ENCODE assay signal across 16 cellular contexts in the genomic region with DNA sequence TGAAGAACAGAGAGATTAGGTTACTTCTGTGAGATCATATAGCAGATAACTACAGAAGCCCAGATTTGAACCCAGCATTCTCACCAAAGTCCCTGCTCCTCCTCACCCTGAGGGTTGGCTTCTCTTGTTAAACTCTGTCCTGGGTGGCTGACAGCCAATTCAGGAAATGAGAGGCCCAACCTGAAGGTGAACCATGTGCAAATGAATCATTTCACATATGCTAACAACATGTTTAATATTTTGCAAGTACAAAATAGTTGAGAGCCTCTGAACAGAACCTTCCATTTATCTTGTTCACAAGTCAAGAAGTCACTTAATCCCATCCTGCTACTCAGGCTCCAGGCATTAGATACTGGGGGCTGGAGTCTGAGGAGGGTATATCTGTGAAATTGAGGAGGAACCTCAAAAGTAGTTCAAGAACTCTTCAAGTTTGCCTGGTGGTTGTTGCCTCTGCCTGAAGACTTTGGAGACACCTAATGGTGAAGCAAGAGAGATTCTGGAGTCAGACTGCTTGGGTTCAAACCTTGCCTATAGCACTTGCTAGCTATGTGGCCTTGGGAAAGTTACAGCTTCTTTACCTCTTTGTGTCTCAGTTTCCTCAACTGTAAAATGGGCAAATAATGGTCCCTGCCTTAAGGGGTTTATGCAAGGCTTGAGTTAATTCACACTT.
DNase-seq lines count a peak whose midpoint lies in the region; ATAC-seq and TF ChIP-seq lines count a peak whose summit lies in the region.
"Had no signal": no experiment of that assay in that cellular context is flagged by ENCODE, and none has a peak within 500 bp of the region (broad histone marks: within the 10 kb centered on the region; RNA-seq: fewer than 3 reads in every experiment).

No MANE protein-coding gene starts in this region.

- H3K27ac Mint-ChIP-seq in H9 = no peak overlapping the region
- H3K27ac Mint-ChIP-seq: immature natural killer cell; naive thymus-derived CD8-positive, alpha-beta T cell had no signal

- no peaks in the 10 kb centered on the region; the same call in 1 of the 2 replicates for H3K27me3 Mint-ChIP-seq in H9 (ENCODE audit: low read depth)

- H3K4me3 Mint-ChIP-seq in H9 = no peak overlapping the region
- H3K4me3 Mint-ChIP-seq: immature natural killer cell; naive thymus-derived CD8-positive, alpha-beta T cell had no signal

- no peaks in the 10 kb centered on the region for H3K36me3 ChIP-seq in fibroblast of lung (ENCODE audit: control insufficient read depth, insufficient read depth, low read length)
- H3K36me3 ChIP-seq: BLaER1, tibial nerve had no signal

- no peaks in the 10 kb centered on the region for H3K79me1 ChIP-seq in H9 (ENCODE audit: insufficient read depth, low read depth, low read length, poor library complexity, severe bottlenecking)

- H3K18ac ChIP-seq in H9 (ENCODE audit: insufficient read length, low read depth, low read length) = no peak overlapping the region

- no peak overlapping the region for H2BK5ac ChIP-seq in H9 (ENCODE audit: insufficient read length, low read length)

- no peak overlapping the region for H3K4ac ChIP-seq in H9 (ENCODE audit: low read depth, low read length)

- no peaks in the 10 kb centered on the region for H3K36me3 Mint-ChIP-seq in H9 (ENCODE audit: insufficient read depth in 1 of 3, low read depth in 3 of 3)
- H3K36me3 Mint-ChIP-seq: immature natural killer cell; naive thymus-derived CD8-positive, alpha-beta T cell had no signal

- CTCF ChIA-PET in AG04450 (lab: Charles Lee) (no interaction called here), RWPE1 (lab: Yijun Ruan, JAX) (no interaction called here)

- no peak overlapping the region for H4K91ac ChIP-seq in H9 (ENCODE audit: insufficient read length, low read depth, low read length)

- H3K23ac ChIP-seq in H9 (ENCODE audit: insufficient read length, low read depth, low read length) = no peak overlapping the region

- H3K27me3 ChIP-seq in AG04450 (ENCODE audit: control insufficient read depth, insufficient read depth, low read length) = no peaks in the 10 kb centered on the region
- H3K27me3 ChIP-seq in H9 (ENCODE audit: insufficient read depth, low read length) = no peaks in the 10 kb centered on the region
- no peaks in the 10 kb centered on the region for H3K27me3 ChIP-seq in fibroblast of lung (ENCODE audit: control insufficient read depth, insufficient read depth, low read length)
- H3K27me3 ChIP-seq: BLaER1, tibial nerve had no signal

- H2BK20ac ChIP-seq in H9 (ENCODE audit: low read depth, low read length, poor library complexity, severe bottlenecking) = no peak overlapping the region

- H3K9me3 Mint-ChIP-seq in H9 = no peaks in the 10 kb centered on the region

- peaks cover 5% of the 10 kb centered on the region in 2 experiments for H3K4me1 Mint-ChIP-seq in H9
- H3K4me1 Mint-ChIP-seq: immature natural killer cell; naive thymus-derived CD8-positive, alpha-beta T cell had no signal

- TF ChIP-seq CTCF in AG04450 (IDR thresholded peaks at IDR 0.05; ENCODE audit: low read depth, low read length) (0 out of 2 replicates have a peak, but pooled peaks have one; percentile 11), H9 (conservative IDR thresholded peaks at IDR 0.05) (peak; percentile 37; the same call in 2 of the 3 replicates), RWPE1 (conservative IDR thresholded peaks at IDR 0.05; ENCODE audit: low read depth) (no peak), fibroblast of lung (conservative IDR thresholded peaks at IDR 0.05 in 1 of 2, IDR thresholded peaks at IDR 0.05 in 1 of 2; ENCODE audit: low read depth in 1 of 2, low read length in 2 of 2) (no peak)

- POLR2A ChIA-PET in AG04450 (lab: Yijun Ruan, JAX) (no interaction called here), RWPE1 (lab: Yijun Ruan, JAX; ENCODE audit: low non-redundant PET) (no interaction called here)

- H3K9me3 ChIP-seq in AG04450 (ENCODE audit: control insufficient read depth, insufficient read depth, low read length) = peaks cover 3% of the 10 kb centered on the region; the same call in 1 of the 2 replicates
- no peaks in the 10 kb centered on the region for H3K9me3 ChIP-seq in H9 (ENCODE audit: control insufficient read depth, low read depth, low read length)
- no peaks in the 10 kb centered on the region for H3K9me3 ChIP-seq in fibroblast of lung (ENCODE audit: control insufficient read depth, insufficient read depth, low read depth, low read length)
- H3K9me3 ChIP-seq: BLaER1, tibial nerve had no signal

- H3K23me2 ChIP-seq in H9 (ENCODE audit: insufficient read length, low read depth, low read length, poor library complexity, severe bottlenecking) = no peaks in the 10 kb centered on the region

- no peak for ATAC-seq in GM19455 (IDR thresholded peaks at IDR 0.05; ENCODE audit: unreplicated experiment)
- ATAC-seq: naive thymus-derived CD8-positive, alpha-beta T cell had no signal

- H3K4me3 ChIP-seq in AG04450 (ENCODE audit: low read depth, low read length) = no peak overlapping the region
- no peak overlapping the region for H3K4me3 ChIP-seq in fibroblast of lung (replicated peaks in 1 of 4; ENCODE audit: control extremely low read depth in 1 of 4, insufficient read depth in 1 of 4, low read depth in 3 of 4, low read length in 4 of 4)
- H3K4me3 ChIP-seq: BLaER1, tibial nerve had no signal

- H3K9ac ChIP-seq in H9 (ENCODE audit: extremely low read depth, insufficient read length, low read length) = no peak overlapping the region
- no peak overlapping the region for H3K9ac ChIP-seq in fibroblast of lung (ENCODE audit: insufficient read depth, low read length)
- H3K9ac ChIP-seq: BLaER1 had no signal

- no peak overlapping the region for H2BK120ac ChIP-seq in H9 (ENCODE audit: low read depth, low read length, poor library complexity, severe bottlenecking)

- no peak overlapping the region for H4K5ac ChIP-seq in H9 (ENCODE audit: insufficient read length, low read depth, low read length)

- no peak overlapping the region for H3T11ph ChIP-seq in H9 (ENCODE audit: low read length)

- no peak overlapping the region for H2AK5ac ChIP-seq in H9 (ENCODE audit: insufficient read length, low read length)

- H3K79me2 ChIP-seq in H9 (ENCODE audit: insufficient read depth, low read length) = no peaks in the 10 kb centered on the region
- H3K79me2 ChIP-seq in fibroblast of lung (ENCODE audit: control insufficient read depth, insufficient read depth, low read length) = no peaks in the 10 kb centered on the region

- H2BK15ac ChIP-seq in H9 (ENCODE audit: low read depth, low read length) = no peak overlapping the region

- H3K4me1 ChIP-seq in H9 (ENCODE audit: insufficient read depth, low read length) (peaks cover 2% of the 10 kb centered on the region; the same call in 1 of the 2 replicates), fibroblast of lung (ENCODE audit: control insufficient read depth, extremely low read depth, insufficient read depth, low read length) (peaks cover 6% of the 10 kb centered on the region)
- H3K4me1 ChIP-seq: BLaER1, tibial nerve had no signal

- H3K14ac ChIP-seq in H9 (ENCODE audit: insufficient read depth, low read length) = no peak overlapping the region

- no peak overlapping the region for H3K4me2 ChIP-seq in H9 (ENCODE audit: insufficient read depth, insufficient read length, low read length)
- no peak overlapping the region for H3K4me2 ChIP-seq in fibroblast of lung (ENCODE audit: extremely low read depth, insufficient read depth, low read length)
- H3K4me2 ChIP-seq: BLaER1 had no signal

- H2AFZ ChIP-seq in H9 (ENCODE audit: low read length) (no peak overlapping the region), fibroblast of lung (ENCODE audit: low read length) (no peak overlapping the region)

- no peak overlapping the region for H3K56ac ChIP-seq in H9 (ENCODE audit: insufficient read length, low read depth, low read length)

- no peak overlapping the region for H4K8ac ChIP-seq in H9 (replicated peaks; ENCODE audit: insufficient read length, low read depth, low read length)

- H3K27ac ChIP-seq in AG04450 (ENCODE audit: low read depth, low read length) = no peak overlapping the region
- no peak overlapping the region for H3K27ac ChIP-seq in H9 (ENCODE audit: insufficient read length, low read depth, low read length)
- no peak overlapping the region for H3K27ac ChIP-seq in RWPE1
- no peak overlapping the region for H3K27ac ChIP-seq in fibroblast of lung (ENCODE audit: insufficient read depth, low read length)
- H3K27ac ChIP-seq: BLaER1, tibial nerve had no signal

- DNase-seq in AG04450 (ENCODE audit: low read depth, low spot score) = no peak
- DNase-seq in H9 = no peak
- DNase-seq in RWPE1 (ENCODE audit: low spot score) = peak; percentile 43
- peak; percentile 67 to 85 for DNase-seq in fibroblast of lung (ENCODE audit: low read depth in 2 of 2)
- DNase-seq in pons (ENCODE audit: low spot score) = no peak
- no peak for DNase-seq in activated CD4-positive, CD25-positive, alpha-beta regulatory T cell treated with anti-CD3 and anti-CD28 coated beads, Interleukin-2, amount 50 U/mL, for 72 hours
- DNase-seq in stimulated activated CD4-positive, alpha-beta T cell treated with anti-CD3 and anti-CD28 coated beads, Interleukin-2, amount 100 ng/mL, for 24 hours = no peak
- DNase-seq: GDM1; immature natural killer cell; naive thymus-derived CD8-positive, alpha-beta T cell; OCI-M1; small intestine; T1000 had no signal

- no peak overlapping the region for H2BK12ac ChIP-seq in H9 (ENCODE audit: insufficient read length, low read depth, low read length)

- no peaks in the 10 kb centered on the region for H4K20me1 ChIP-seq in H9 (ENCODE audit: control insufficient read depth, insufficient read depth, insufficient read length)
- no peaks in the 10 kb centered on the region for H4K20me1 ChIP-seq in fibroblast of lung (ENCODE audit: control insufficient read depth, extremely low read depth, insufficient read depth, low read length)
- H4K20me1 ChIP-seq: BLaER1 had no signal

Comparison
In these comparisons a context has a peak if more than half of its experiments do, and no peak if none do; other contexts are left out.
1. DNase-seq: peak in RWPE1 (single experiment) and fibroblast of lung (2 of 2); none in AG04450 (single experiment), H9 (single experiment), pons (single experiment), activated CD4-positive, CD25-positive, alpha-beta regulatory T cell treated with anti-CD3 and anti-CD28 coated beads, Interleukin-2, amount 50 U/mL, for 72 hours (single experiment) and stimulated activated CD4-positive, alpha-beta T cell treated with anti-CD3 and anti-CD28 coated beads, Interleukin-2, amount 100 ng/mL, for 24 hours (0 of 2).
2. CTCF ChIP-seq: peak in AG04450 (single experiment) and H9 (single experiment); none in RWPE1 (single experiment) and fibroblast of lung (0 of 2).